Comparison of ENCODE assay signal across 29 cellular contexts in the genomic region with DNA sequence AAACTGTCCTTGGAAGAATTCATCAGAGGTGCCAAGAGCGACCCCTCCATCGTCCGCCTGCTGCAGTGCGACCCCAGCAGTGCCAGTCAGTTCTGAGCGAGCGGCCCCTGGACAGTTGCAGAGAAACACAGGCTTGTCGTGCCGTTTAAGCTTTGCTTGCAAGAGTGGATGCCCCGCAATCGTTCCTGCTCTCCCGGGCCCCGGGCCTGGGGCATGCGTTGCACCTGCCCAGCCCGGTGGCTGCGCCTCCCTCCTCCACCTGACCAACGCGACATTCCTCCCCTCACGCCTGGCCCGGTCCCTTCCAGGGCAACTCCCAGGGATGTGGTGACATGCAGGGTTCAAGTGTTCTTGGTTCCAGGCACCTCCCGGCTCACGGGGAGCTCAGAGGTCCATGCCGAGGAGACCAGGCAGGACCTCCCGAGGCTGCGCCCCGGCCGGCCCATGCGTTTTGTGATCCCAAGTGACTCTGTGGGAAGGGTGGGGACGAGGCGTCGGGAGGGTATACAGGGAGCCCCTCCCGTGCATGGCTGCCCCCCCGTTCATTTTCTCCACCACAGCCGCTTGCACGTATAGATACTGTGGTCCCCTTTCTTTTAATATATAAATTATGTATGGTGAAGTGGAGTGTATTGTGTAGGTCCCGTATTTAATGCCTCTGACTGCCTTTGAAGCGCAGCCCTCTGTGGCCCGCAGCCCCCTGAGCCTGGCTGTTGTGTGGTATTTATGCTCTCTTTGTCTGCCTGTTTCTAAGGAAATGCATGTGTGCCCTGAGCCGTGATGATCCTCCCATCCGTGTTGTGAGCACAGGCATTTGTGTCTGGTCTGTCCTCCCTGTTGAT. TPM values are rescaled to one million over a fixed set of nuclear protein-coding genes. Genes with fewer than 3 reads are reported as not detected.
DNase-seq lines count a peak whose midpoint lies in the region; ATAC-seq, FAIRE-seq and TF ChIP-seq lines count a peak whose summit lies in the region.
"Had no signal": no experiment of that assay in that cellular context is flagged by ENCODE, and none has a peak within 500 bp of the region (broad histone marks: within the 10 kb centered on the region; RNA-seq: fewer than 3 reads in every experiment).

No MANE protein-coding gene starts in this region.

- H3K9me3 ChIP-seq in BLaER1 treated with 17β-estradiol and CSF1 and Interleukin-3, amounts not matched to agents 10 nM and 100 nM (replicated peaks in 1 of 11) = no peaks in the 10 kb centered on the region
- H3K9me3 ChIP-seq in PC-3 (ENCODE audit: low read length) = no peaks in the 10 kb centered on the region
- H3K9me3 ChIP-seq in H1 (ENCODE audit: insufficient read depth in 2 of 2, low read depth in 1 of 2, low read length in 1 of 2) = no peaks in the 10 kb centered on the region
- H3K9me3 ChIP-seq in neural cell (ENCODE audit: low read length) = no peaks in the 10 kb centered on the region
- H3K9me3 ChIP-seq in CD8-positive, alpha-beta T cell (ENCODE audit: low read length) = no peaks in the 10 kb centered on the region
- H3K9me3 ChIP-seq: esophagus squamous epithelium, thoracic aorta, uterus had no signal

- H3K56ac ChIP-seq in H1 (replicated peaks; ENCODE audit: insufficient read length, low read depth, low read length) = no peak overlapping the region

- POLR2A ChIA-PET in PC-3 (lab: Charles Lee; ENCODE audit: unreplicated experiment) = no interaction called here
- POLR2A ChIA-PET in H1 (lab: Charles Lee; ENCODE audit: partially characterized antibody) = interaction anchor here (0.5 kb wide), 1 partner anchor 301 kb away, joined by 4 read pairs; no protein-coding TSS in a partner anchor
- POLR2A ChIA-PET in HEK293T (lab: Yijun Ruan, JAX) = no interaction called here
- POLR2A ChIA-PET in CD8-positive, alpha-beta T cell (lab: Charles Lee) = no interaction called here

- intact Hi-C loops in PC-3 (cut with micrococcal nuclease) = no loop called here
- intact Hi-C loops in CD8-positive, alpha-beta T cell (cut with DNase I, micrococcal nuclease) = no loop called here

- H3K4me1 ChIP-seq in BLaER1 treated with 17β-estradiol and CSF1 and Interleukin-3, amounts not matched to agents 10 nM and 100 nM = peaks cover 27 to 67% (median 62%) of the 10 kb centered on the region in 10 experiments
- H3K4me1 ChIP-seq in PC-3 (ENCODE audit: insufficient read depth, low read length) (no peaks in the 10 kb centered on the region), H1 (replicated peaks in 1 of 4; ENCODE audit: control insufficient read depth in 3 of 4, insufficient read depth in 4 of 4, low read length in 3 of 4) (no peaks in the 10 kb centered on the region; a peak in 1 of 7 replicates)
- H3K4me1 ChIP-seq in CD8-positive, alpha-beta T cell (ENCODE audit: insufficient read depth, low read length) = peaks cover 5% of the 10 kb centered on the region

- no peak overlapping the region for H2BK12ac ChIP-seq in H1 (ENCODE audit: low read depth, low read length)

- TF ChIP-seq CTCF in PC-3 (conservative IDR thresholded peaks at IDR 0.05; ENCODE audit: low read depth, low read length) (no peak), H1 (IDR thresholded peaks at IDR 0.05; ENCODE audit: control extremely low read depth in 1 of 3, insufficient read depth in 1 of 3, low read depth in 1 of 3, low read length in 3 of 3) (no peak), neural cell (IDR thresholded peaks at IDR 0.05; ENCODE audit: poor library complexity, severe bottlenecking) (no peak)
- TF ChIP-seq CTCF in CD8-positive, alpha-beta T cell (IDR thresholded peaks at IDR 0.05) = no peak

- H3K79me2 ChIP-seq in PC-3 (ENCODE audit: low read length) (no peaks in the 10 kb centered on the region), H1 (ENCODE audit: control insufficient read depth in 1 of 2, insufficient read depth in 2 of 2, low read length in 2 of 2) (no peaks in the 10 kb centered on the region), neural cell (replicated peaks; ENCODE audit: insufficient read depth, low read length) (no peaks in the 10 kb centered on the region)

- H3K27ac ChIP-seq in BLaER1 treated with 17β-estradiol and CSF1 and Interleukin-3, amounts not matched to agents 10 nM and 100 nM = peak overlapping the region in 4 of 11 experiments; percentile 6 to 50 (median 31); a peak in 4 of 22 replicates
- H3K27ac ChIP-seq in PC-3 (ENCODE audit: low read length) (no peak overlapping the region), H1 (ENCODE audit: low read depth, low read length) (no peak overlapping the region), neural cell (ENCODE audit: low read length) (peak overlapping the region; percentile 15)
- no peak overlapping the region for H3K27ac ChIP-seq in CD8-positive, alpha-beta T cell (ENCODE audit: low read depth, low read length)
- H3K27ac ChIP-seq: brain microvascular endothelial cell, HL-60, thoracic aorta had no signal

- no peak overlapping the region for H3K18ac ChIP-seq in H1 (ENCODE audit: extremely low read depth, low read length)

- H2BK5ac ChIP-seq in H1 (ENCODE audit: low read depth, low read length) = peak overlapping the region; percentile 5; the same call in 1 of the 2 replicates

- peaks cover 3% of the 10 kb centered on the region for H3K4me1 Mint-ChIP-seq in CD8-positive, alpha-beta T cell (ENCODE audit: low read depth)

- H3K9ac ChIP-seq in BLaER1 treated with 17β-estradiol and CSF1 and Interleukin-3, amounts not matched to agents 10 nM and 100 nM = peak overlapping the region in 7 of 11 experiments; percentile 4 to 59 (median 20); a peak in 11 of 22 replicates
- H3K9ac ChIP-seq in PC-3 (ENCODE audit: low read length) (no peak overlapping the region), H1 (replicated peaks in 1 of 4; ENCODE audit: extremely low read depth in 1 of 4, low read depth in 3 of 4, low read length in 3 of 4) (no peak overlapping the region), neural cell (ENCODE audit: low read length) (peak overlapping the region; percentile 11)

- no peak overlapping the region for H4K5ac ChIP-seq in H1 (ENCODE audit: insufficient read length, low read depth, low read length)

- peaks cover 46% of the 10 kb centered on the region for H3K36me3 Mint-ChIP-seq in CD8-positive, alpha-beta T cell

- FAIRE-seq in H1 (lab: Jason Lieb, UNC) = no peak
- FAIRE-seq: colon, D721Med, H54 had no signal

- no peak overlapping the region for H4K91ac ChIP-seq in H1 (replicated peaks; ENCODE audit: insufficient read length, low read length)

- H2AFZ ChIP-seq in PC-3 (ENCODE audit: low read length) (no peak overlapping the region), H1 (ENCODE audit: low read length) (no peak overlapping the region), neural cell (ENCODE audit: low read depth, low read length) (no peak overlapping the region)

- H2BK20ac ChIP-seq in H1 (ENCODE audit: low read length) = no peak overlapping the region

- H3K4ac ChIP-seq in H1 (replicated peaks; ENCODE audit: insufficient read length, low read depth, low read length) = no peak overlapping the region

- no peak overlapping the region for H2BK15ac ChIP-seq in H1 (ENCODE audit: low read length)

- CTCF ChIA-PET in PC-3 (lab: Charles Lee) (no interaction called here), H1 (lab: Charles Lee; ENCODE audit: partially characterized antibody) (interaction anchor here (0.6 to 2.1 kb wide), 7 partner anchors 123 to 750 kb away, joined by 3 to 5 read pairs (median 3); no protein-coding TSS in a partner anchor), HEK293T (lab: Yijun Ruan, JAX) (no interaction called here)
- CTCF ChIA-PET in CD8-positive, alpha-beta T cell (lab: Charles Lee) = interaction anchor here (1.6 to 2.0 kb wide), 2 partner anchors 8 to 18 kb away, joined by 8 to 11 read pairs; no protein-coding TSS in a partner anchor

- TF ChIP-seq RAD21 in H1 (IDR thresholded peaks at IDR 0.05 in 1 of 2, conservative IDR thresholded peaks at IDR 0.05 in 1 of 2; ENCODE audit: low read depth in 2 of 2, low read length in 2 of 2) (no peak), neural cell (conservative IDR thresholded peaks at IDR 0.05) (no peak)

- H3K9me2 ChIP-seq in PC-3 (replicated peaks; ENCODE audit: low read length) (no peaks in the 10 kb centered on the region), neural cell (ENCODE audit: insufficient read depth, low read length) (no peaks in the 10 kb centered on the region)

- peak overlapping the region in 9 of 11 experiments; percentile 55 to 97 (median 81); a peak in 19 of 22 replicates for H3K4me2 ChIP-seq in BLaER1 treated with 17β-estradiol and CSF1 and Interleukin-3, amounts not matched to agents 10 nM and 100 nM
- H3K4me2 ChIP-seq in PC-3 (ENCODE audit: low read length) (no peak overlapping the region), H1 (ENCODE audit: insufficient read depth in 1 of 2, low read depth in 2 of 2, low read length in 2 of 2) (no peak overlapping the region), neural cell (ENCODE audit: low read length) (no peak overlapping the region)
- H3K4me2 ChIP-seq: smooth muscle cell had no signal

- no peak overlapping the region for H3K14ac ChIP-seq in H1 (ENCODE audit: insufficient read length)

- no peak overlapping the region for H4K8ac ChIP-seq in H1 (ENCODE audit: extremely low read depth, insufficient read depth, low read length)

- no peak overlapping the region for H2BK120ac ChIP-seq in H1 (replicated peaks; ENCODE audit: low read depth, low read length)

- H3K23me2 ChIP-seq in H1 (ENCODE audit: low read depth, low read length) = peaks cover 4% of the 10 kb centered on the region; the same call in 1 of the 2 replicates

- no peaks in the 10 kb centered on the region for H3K79me1 ChIP-seq in H1 (ENCODE audit: low read depth, low read length)

- no peaks in the 10 kb centered on the region for H3K9me3 Mint-ChIP-seq in CD8-positive, alpha-beta T cell
- H3K9me3 Mint-ChIP-seq: activated CD4-positive, alpha-beta memory T cell treated with anti-CD3 and anti-CD28 coated beads for 36 hours; activated naive CD8-positive, alpha-beta T cell treated with anti-CD3 and anti-CD28 coated beads, Interleukin-2, amount 10 ng/mL, durations not matched to agents 7 days and 5 days had no signal

- no peak overlapping the region for H3K23ac ChIP-seq in H1 (ENCODE audit: insufficient read length)

- peaks cover 12 to 53% (median 13%) of the 10 kb centered on the region in 11 experiments for H3K27me3 ChIP-seq in BLaER1 treated with 17β-estradiol and CSF1 and Interleukin-3, amounts not matched to agents 10 nM and 100 nM
- H3K27me3 ChIP-seq in PC-3 (ENCODE audit: low read length) (no peaks in the 10 kb centered on the region), H1 (replicated peaks in 1 of 4; ENCODE audit: control insufficient read depth in 3 of 4, extremely low read depth in 1 of 4, insufficient read depth in 3 of 4, low read length in 3 of 4) (peaks cover 0 to 6% (median 3%) of the 10 kb centered on the region in 4 experiments; a peak in 3 of 7 replicates), neural cell (ENCODE audit: insufficient read depth, low read depth, low read length) (peaks cover 4% of the 10 kb centered on the region)
- no peaks in the 10 kb centered on the region for H3K27me3 ChIP-seq in CD8-positive, alpha-beta T cell (ENCODE audit: insufficient read depth, low read length)
- H3K27me3 ChIP-seq: brain microvascular endothelial cell, uterus had no signal

- H3K27ac Mint-ChIP-seq in CD8-positive, alpha-beta T cell = no peak overlapping the region
- H3K27ac Mint-ChIP-seq: activated CD4-positive, alpha-beta memory T cell treated with anti-CD3 and anti-CD28 coated beads for 36 hours; activated naive CD8-positive, alpha-beta T cell treated with anti-CD3 and anti-CD28 coated beads, Interleukin-2, amount 10 ng/mL, durations not matched to agents 7 days and 5 days had no signal

- DNase-seq in PC-3 (no peak), H1 (ENCODE audit: low read depth in 1 of 2, low spot score in 2 of 2) (no peak), HEK293T (ENCODE audit: extremely low spot score) (no peak), putamen (ENCODE audit: low spot score) (no peak)
- DNase-seq in CD8-positive, alpha-beta T cell = no peak
- no peak for DNase-seq in stimulated activated CD8-positive, alpha-beta memory T cell treated with anti-CD3 and anti-CD28 coated beads, Interleukin-4, amount 100 ng/mL, for 48 hours
- DNase-seq: activated CD4-positive, alpha-beta memory T cell treated with anti-CD3 and anti-CD28 coated beads for 36 hours; activated CD4-positive, CD25-positive, alpha-beta regulatory T cell; activated effector memory CD4-positive, alpha-beta T cell treated with anti-CD3 and anti-CD28 coated beads, Interleukin-2, amount 50 U/mL, for 16 hours; activated naive CD8-positive, alpha-beta T cell treated with anti-CD3 and anti-CD28 coated beads, Interleukin-2, amount 10 ng/mL, durations not matched to agents 7 days and 5 days; brain microvascular endothelial cell; C1 segment of cervical spinal cord; effector memory CD4-positive, alpha-beta T cell; EL; esophagus squamous epithelium; NCI-H1092; NCI-H187; NCI-H69; stimulated activated CD4-positive, alpha-beta T cell treated with anti-CD3 and anti-CD28 coated beads, Interleukin-2, amount 100 ng/mL, for 48 hours; stimulated activated naive CD4-positive, alpha-beta T cell treated with Interleukin-2 at 50 U/mL for 16 hours; uterus had no signal

- ATAC-seq in PC-3 = no peak
- no peak for ATAC-seq in CD8-positive, alpha-beta T cell

- no peak for TF ChIP-seq EP300 in H1 (IDR thresholded peaks at IDR 0.05; ENCODE audit: borderline replicate concordance in 1 of 2, low read depth in 2 of 2, low read length in 2 of 2)
- no peak for TF ChIP-seq EP300 in neural cell (conservative IDR thresholded peaks at IDR 0.05; ENCODE audit: poor library complexity, severe bottlenecking)

- peaks cover 9 to 64% (median 29%) of the 10 kb centered on the region in 11 experiments for H3K36me3 ChIP-seq in BLaER1 treated with 17β-estradiol and CSF1 and Interleukin-3, amounts not matched to agents 10 nM and 100 nM
- H3K36me3 ChIP-seq in PC-3 (ENCODE audit: low read depth, low read length) = peaks cover 32% of the 10 kb centered on the region
- no peaks in the 10 kb centered on the region for H3K36me3 ChIP-seq in H1 (ENCODE audit: control insufficient read depth in 2 of 4, insufficient read depth in 4 of 4, low read length in 3 of 4)
- no peaks in the 10 kb centered on the region for H3K36me3 ChIP-seq in neural cell (ENCODE audit: insufficient read depth, low read length)
- peaks cover 35% of the 10 kb centered on the region for H3K36me3 ChIP-seq in CD8-positive, alpha-beta T cell (ENCODE audit: insufficient read depth, low read length)
- H3K36me3 ChIP-seq: brain microvascular endothelial cell, thoracic aorta, uterus had no signal

- BruUV-seq in PC-3 (replicated peaks; lab: Mats Ljungman, UMichigan) = TSS peak; percentile 83

- H3F3A ChIP-seq in PC-3 (ENCODE audit: low read length, unreplicated experiment) = no peaks in the 10 kb centered on the region
- H3F3A ChIP-seq in neural cell (ENCODE audit: insufficient read depth, low read length, poor library complexity, severe bottlenecking) = no peaks in the 10 kb centered on the region

- peaks cover 28 to 70% (median 59%) of the 10 kb centered on the region in 11 experiments for H4K20me1 ChIP-seq in BLaER1 treated with 17β-estradiol and CSF1 and Interleukin-3, amounts not matched to agents 10 nM and 100 nM
- no peaks in the 10 kb centered on the region for H4K20me1 ChIP-seq in PC-3 (ENCODE audit: low read length)
- peaks cover 0 to 2% of the 10 kb centered on the region in 2 experiments for H4K20me1 ChIP-seq in H1 (replicated peaks in 1 of 2; ENCODE audit: control insufficient read depth in 1 of 2, insufficient read depth in 2 of 2, low read length in 2 of 2)
- no peaks in the 10 kb centered on the region for H4K20me1 ChIP-seq in neural cell (ENCODE audit: insufficient read depth)

- WGBS in H1 (ENCODE audit: extremely low coverage in 1 of 2, insufficient coverage in 1 of 2, insufficient read length in 1 of 2, insufficient replicate concordance in 2 of 2, low coverage in 1 of 2, low lambda C conversion rate in 2 of 2, missing lambda C conversion rate in 1 of 2), 2 experiments = 91% methylated on average over 27 of the region's 39 CpGs; no CpG with 5 or more reads in 1 of the 2 experiments

- H3K4me3 Mint-ChIP-seq in CD8-positive, alpha-beta T cell = no peak overlapping the region
- H3K4me3 Mint-ChIP-seq: activated CD4-positive, alpha-beta memory T cell treated with anti-CD3 and anti-CD28 coated beads for 36 hours; activated naive CD8-positive, alpha-beta T cell treated with anti-CD3 and anti-CD28 coated beads, Interleukin-2, amount 10 ng/mL, durations not matched to agents 7 days and 5 days had no signal

- H3K27me3 Mint-ChIP-seq in CD8-positive, alpha-beta T cell (ENCODE audit: low read depth) = peaks cover 2% of the 10 kb centered on the region

- no peak overlapping the region; a peak in 2 of 20 replicates for H3K4me3 ChIP-seq in BLaER1 treated with 17β-estradiol and CSF1 and Interleukin-3, amounts not matched to agents 10 nM and 100 nM
- no peak overlapping the region for H3K4me3 ChIP-seq in PC-3 (ENCODE audit: low read length)
- no peak overlapping the region for H3K4me3 ChIP-seq in H1 (ENCODE audit: extremely low read depth in 1 of 4, insufficient read depth in 2 of 4, low read depth in 3 of 4, low read length in 4 of 4)
- no peak overlapping the region for H3K4me3 ChIP-seq in neural cell (ENCODE audit: low read length)
- H3K4me3 ChIP-seq in CD8-positive, alpha-beta T cell (ENCODE audit: low read depth, low read length) = no peak overlapping the region
- H3K4me3 ChIP-seq: esophagus squamous epithelium, smooth muscle cell, thoracic aorta, uterus had no signal

- no peak overlapping the region for H2AK5ac ChIP-seq in H1 (ENCODE audit: low read depth, low read length)

- TF ChIP-seq POLR2A in H1 (IDR thresholded peaks at IDR 0.05; ENCODE audit: control extremely low read depth in 1 of 2, low read depth in 2 of 2, low read length in 2 of 2) = no peak

RNA-seq across cellular contexts. Expression of a gene that starts 21.2 kb away (rescaled TPM):
- 712 and 714 TPM in 2 replicates for total RNA-seq in PC-3 (2014; rRNA removed)
- total RNA-seq in H1 (2021; fragmentation: NEBNext Ultra II Directional; extraction: Animal tissue kit (Norgen Biotek cat#: 25700)) = 73.6 and 76.7 TPM in 2 replicates
- 39.9 and 57.2 TPM in 2 replicates for polyA plus RNA-seq in H1 (2011; rRNA removed)
- 52.1 TPM for polyA plus RNA-seq in H1 (2011; cell fraction: cytosol; rRNA removed)
- polyA plus RNA-seq in H1 (2011; cell fraction: nucleus; rRNA removed) = 28.3 TPM
- polyA plus RNA-seq in H1 (2012, experiment 1 of 2) = 51.1 to 69.3 TPM (median 56.4 TPM) in 4 replicates
- polyA plus RNA-seq in H1 (2012, experiment 2 of 2) = 47.0 TPM
- polyA plus RNA-seq in H1 (2013, experiment 1 of 2) = 36.2 TPM
- polyA plus RNA-seq in H1 (2013, experiment 2 of 2) = 38.4 TPM
- polyA minus RNA-seq in H1 (2011; rRNA and poly(A)+ RNA removed) = 62.9 and 69.6 TPM in 2 replicates
- polyA minus RNA-seq in H1 (2011; cell fraction: cytosol; rRNA and poly(A)+ RNA removed) = 26.7 TPM
- 24.6 TPM for polyA minus RNA-seq in H1 (2011; cell fraction: nucleus; rRNA and poly(A)+ RNA removed)
- 1,046 and 1,107 TPM in 2 replicates for polyA plus RNA-seq in neural cell
- polyA minus RNA-seq in neural cell = 916 and 1,013 TPM in 2 replicates
- total RNA-seq in CD8-positive, alpha-beta T cell = 100 to 1,000 TPM; 157 to 162 TPM

Comparison
In these comparisons a context has a peak if more than half of its experiments do, and no peak if none do; other contexts are left out.
1. H3K4me2 ChIP-seq: peak in BLaER1 treated with 17β-estradiol and CSF1 and Interleukin-3, amounts not matched to agents 10 nM and 100 nM (9 of 11); none in PC-3 (single experiment), H1 (0 of 2) and neural cell (single experiment).
2. H3K9ac ChIP-seq: peak in BLaER1 treated with 17β-estradiol and CSF1 and Interleukin-3, amounts not matched to agents 10 nM and 100 nM (7 of 11) and neural cell (single experiment); none in PC-3 (single experiment) and H1 (0 of 4).
3. CTCF ChIA-PET loops: an anchor here in H1 (0.6 to 2.1 kb wide) and CD8-positive, alpha-beta T cell (1.6 to 2.0 kb wide); none called in PC-3 and HEK293T.